ENCODE assay signal across 17 cellular contexts in genomic region chr22:49800408-49801238, GRCh38. TPM values are rescaled to one million over a fixed set of nuclear protein-coding genes. Genes with fewer than 3 reads are reported as not detected.
DNase-seq lines count a peak whose midpoint lies in the region; ATAC-seq, FAIRE-seq and TF ChIP-seq lines count a peak whose summit lies in the region.
"Had no signal": no experiment of that assay in that cellular context is flagged by ENCODE, and none has a peak within 500 bp of the region (broad histone marks: within the 10 kb centered on the region; RNA-seq: fewer than 3 reads in every experiment).

No MANE protein-coding gene starts in this region.

- H3K9me3 Mint-ChIP-seq in activated naive CD4-positive, alpha-beta T cell treated with anti-CD3 and anti-CD28 coated beads, Interleukin-2, amount 50 U/mL, for 24 hours = no peaks in the 10 kb centered on the region
- no peaks in the 10 kb centered on the region for H3K9me3 Mint-ChIP-seq in activated naive CD4-positive, alpha-beta T cell treated with anti-CD3 and anti-CD28 coated beads for 36 hours
- H3K9me3 Mint-ChIP-seq in stimulated activated naive B cell treated with anti-CD40 and anti-IgM and Interleukin-4, amounts not matched to agents 10 μg/mL and 1 μg/mL and 100 μg/mL, for 72 hours = no peaks in the 10 kb centered on the region
- H3K9me3 Mint-ChIP-seq in T-cell = no peaks in the 10 kb centered on the region
- H3K9me3 Mint-ChIP-seq: CD8-positive, alpha-beta memory T cell had no signal

- WGBS in H1 (ENCODE audit: extremely low coverage in 1 of 2, insufficient coverage in 1 of 2, insufficient read length in 1 of 2, insufficient replicate concordance in 2 of 2, low coverage in 1 of 2, low lambda C conversion rate in 2 of 2, missing lambda C conversion rate in 1 of 2), 2 experiments = 86% methylated on average over 28 of the region's 29 CpGs; no CpG with 5 or more reads in 1 of the 2 experiments

- H2BK5ac ChIP-seq in H1 (ENCODE audit: low read depth, low read length) = no peak overlapping the region

- no peak overlapping the region for H4K8ac ChIP-seq in H1 (ENCODE audit: extremely low read depth, insufficient read depth, low read length)

- H3K9me3 ChIP-seq in H1 (ENCODE audit: insufficient read depth in 2 of 2, low read depth in 1 of 2, low read length in 1 of 2) (no peaks in the 10 kb centered on the region), lower lobe of right lung (no peaks in the 10 kb centered on the region)
- H3K9me3 ChIP-seq: thoracic aorta had no signal

- POLR2A ChIA-PET in H1 (lab: Charles Lee; ENCODE audit: partially characterized antibody) (interaction anchor here (0.7 kb wide), 1 partner anchor 308 kb away, joined by 3 read pairs; no protein-coding TSS in a partner anchor), T-cell (lab: Charles Lee) (no interaction called here)

- H2AK5ac ChIP-seq in H1 (ENCODE audit: low read depth, low read length) = no peak overlapping the region

- no peak overlapping the region for H3K27ac ChIP-seq in H1 (ENCODE audit: low read depth, low read length)
- H3K27ac ChIP-seq in lower lobe of right lung = peak overlapping the region; percentile 78
- H3K27ac ChIP-seq: thoracic aorta had no signal

- no peak overlapping the region for H2BK15ac ChIP-seq in H1 (ENCODE audit: low read length)

- no peak overlapping the region for H2AFZ ChIP-seq in H1 (ENCODE audit: low read length)

- H3K56ac ChIP-seq in H1 (replicated peaks; ENCODE audit: insufficient read length, low read depth, low read length) = no peak overlapping the region

- TF ChIP-seq EP300 in H1 (IDR thresholded peaks at IDR 0.05; ENCODE audit: borderline replicate concordance in 1 of 2, low read depth in 2 of 2, low read length in 2 of 2) = no peak

- peaks cover 3 to 75% of the 10 kb centered on the region in 2 experiments; a peak in 3 of 4 replicates for H3K79me2 ChIP-seq in H1 (ENCODE audit: control insufficient read depth in 1 of 2, insufficient read depth in 2 of 2, low read length in 2 of 2)

- peak; percentile 15 to 29; a peak in 2 of 4 replicates for TF ChIP-seq RAD21 in H1 (IDR thresholded peaks at IDR 0.05 in 1 of 2, conservative IDR thresholded peaks at IDR 0.05 in 1 of 2; ENCODE audit: low read depth in 2 of 2, low read length in 2 of 2)

- no peak for FAIRE-seq in H1 (lab: Jason Lieb, UNC)

- no peaks in the 10 kb centered on the region for H3K23me2 ChIP-seq in H1 (ENCODE audit: low read depth, low read length)

- H2BK20ac ChIP-seq in H1 (ENCODE audit: low read length) = no peak overlapping the region

- H4K5ac ChIP-seq in H1 (ENCODE audit: insufficient read length, low read depth, low read length) = no peak overlapping the region

- peak overlapping the region; percentile 65 for H3K27ac Mint-ChIP-seq in activated naive CD4-positive, alpha-beta T cell treated with anti-CD3 and anti-CD28 coated beads, Interleukin-2, amount 50 U/mL, for 24 hours
- no peak overlapping the region for H3K27ac Mint-ChIP-seq in activated naive CD4-positive, alpha-beta T cell treated with anti-CD3 and anti-CD28 coated beads for 36 hours
- peak overlapping the region; percentile 42 for H3K27ac Mint-ChIP-seq in stimulated activated naive B cell treated with anti-CD40 and anti-IgM and Interleukin-4, amounts not matched to agents 10 μg/mL and 1 μg/mL and 100 μg/mL, for 72 hours
- peak overlapping the region in 1 of 2 donors; percentile 48 for H3K27ac Mint-ChIP-seq in T-cell

- no peak overlapping the region for H3K18ac ChIP-seq in H1 (ENCODE audit: extremely low read depth, low read length)

- ATAC-seq in lower lobe of right lung (peak; percentile 14 to 20), GM18873 (IDR thresholded peaks at IDR 0.05; ENCODE audit: low FRiP score, unreplicated experiment) (no peak), T-cell (replicated peaks in 1 of 4) (no peak)
- no peak for ATAC-seq in stimulated activated naive B cell treated with anti-CD40 and anti-IgM and Interleukin-4, amounts not matched to agents 10 μg/mL and 1 μg/mL and 100 μg/mL, for 72 hours (replicated peaks)

- H3K23ac ChIP-seq in H1 (ENCODE audit: insufficient read length) = no peak overlapping the region

- no peak for DNase-seq in activated naive CD4-positive, alpha-beta T cell treated with anti-CD3 and anti-CD28 coated beads for 36 hours
- no peak for DNase-seq in H1 (ENCODE audit: low read depth in 1 of 2, low spot score in 2 of 2)
- no peak for DNase-seq in lower lobe of right lung
- DNase-seq in stimulated activated naive B cell treated with anti-CD40 and anti-IgM and Interleukin-4, amounts not matched to agents 10 μg/mL and 1 μg/mL and 100 μg/mL, for 72 hours = no peak
- DNase-seq in anterior cingulate cortex (lab: John Stamatoyannopoulos, UW) = no peak
- DNase-seq in T-cell = no peak
- DNase-seq: activated CD4-positive, alpha-beta T cell treated with anti-CD3 and anti-CD28 coated beads, Interleukin-2, amount 50 U/mL, for 1 hour; activated T-cell treated with anti-CD3 and anti-CD28 coated beads, Interleukin-2, amount 50 U/mL, for 1 hour; CD8-positive, alpha-beta memory T cell; erythroblast; kidney glomerular epithelial cell; NCI-H146; NCI-H226; SHP77 had no signal

- no peak overlapping the region for H3K4ac ChIP-seq in H1 (replicated peaks; ENCODE audit: insufficient read length, low read depth, low read length)

- peaks cover 30% of the 10 kb centered on the region for H3K4me1 Mint-ChIP-seq in activated naive CD4-positive, alpha-beta T cell treated with anti-CD3 and anti-CD28 coated beads, Interleukin-2, amount 50 U/mL, for 24 hours
- H3K4me1 Mint-ChIP-seq in activated naive CD4-positive, alpha-beta T cell treated with anti-CD3 and anti-CD28 coated beads for 36 hours (ENCODE audit: low read depth) = peaks cover 27% of the 10 kb centered on the region
- peaks cover 15 to 31% of the 10 kb centered on the region in 2 donors for H3K4me1 Mint-ChIP-seq in stimulated activated naive B cell treated with anti-CD40 and anti-IgM and Interleukin-4, amounts not matched to agents 10 μg/mL and 1 μg/mL and 100 μg/mL, for 72 hours
- peaks cover 36 to 41% (median 39%) of the 10 kb centered on the region in 3 donors for H3K4me1 Mint-ChIP-seq in T-cell

- peaks cover 22% of the 10 kb centered on the region for H3K79me1 ChIP-seq in H1 (ENCODE audit: low read depth, low read length)

- H3K4me3 Mint-ChIP-seq in activated naive CD4-positive, alpha-beta T cell treated with anti-CD3 and anti-CD28 coated beads, Interleukin-2, amount 50 U/mL, for 24 hours = no peak overlapping the region
- H3K4me3 Mint-ChIP-seq in activated naive CD4-positive, alpha-beta T cell treated with anti-CD3 and anti-CD28 coated beads for 36 hours = no peak overlapping the region
- H3K4me3 Mint-ChIP-seq in stimulated activated naive B cell treated with anti-CD40 and anti-IgM and Interleukin-4, amounts not matched to agents 10 μg/mL and 1 μg/mL and 100 μg/mL, for 72 hours = no peak overlapping the region
- H3K4me3 Mint-ChIP-seq in T-cell = peak overlapping the region in 1 of 3 donors; percentile 20

- H3K4me3 ChIP-seq in H1 (ENCODE audit: extremely low read depth in 1 of 4, insufficient read depth in 2 of 4, low read depth in 3 of 4, low read length in 4 of 4) = no peak overlapping the region
- H3K4me3 ChIP-seq in lower lobe of right lung = no peak overlapping the region
- H3K4me3 ChIP-seq: thoracic aorta had no signal

- H3K36me3 ChIP-seq in H1 (ENCODE audit: control insufficient read depth in 2 of 4, insufficient read depth in 4 of 4, low read length in 3 of 4) (peaks cover 13 to 48% (median 21%) of the 10 kb centered on the region in 4 experiments; a peak in 7 of 8 replicates), lower lobe of right lung (peaks cover 79% of the 10 kb centered on the region)

- TF ChIP-seq CTCF in H1 (IDR thresholded peaks at IDR 0.05; ENCODE audit: control extremely low read depth in 1 of 3, insufficient read depth in 1 of 3, low read depth in 1 of 3, low read length in 3 of 3) (peak in 1 of 3 experiments; percentile 19; a peak in 1 of 4 replicates), lower lobe of right lung (IDR thresholded peaks at IDR 0.05) (no peak)

- H3K27me3 Mint-ChIP-seq in activated naive CD4-positive, alpha-beta T cell treated with anti-CD3 and anti-CD28 coated beads, Interleukin-2, amount 50 U/mL, for 24 hours = no peaks in the 10 kb centered on the region
- no peaks in the 10 kb centered on the region for H3K27me3 Mint-ChIP-seq in activated naive CD4-positive, alpha-beta T cell treated with anti-CD3 and anti-CD28 coated beads for 36 hours (ENCODE audit: low read depth)
- no peaks in the 10 kb centered on the region for H3K27me3 Mint-ChIP-seq in stimulated activated naive B cell treated with anti-CD40 and anti-IgM and Interleukin-4, amounts not matched to agents 10 μg/mL and 1 μg/mL and 100 μg/mL, for 72 hours
- H3K27me3 Mint-ChIP-seq in T-cell = no peaks in the 10 kb centered on the region

- intact Hi-C loops in activated naive CD4-positive, alpha-beta T cell treated with anti-CD3 and anti-CD28 coated beads for 36 hours (cut with micrococcal nuclease) = no loop called here
- intact Hi-C loops in lower lobe of right lung (cut with DNase I) = no loop called here

- H3K9ac ChIP-seq in H1 (replicated peaks in 1 of 4; ENCODE audit: extremely low read depth in 1 of 4, low read depth in 3 of 4, low read length in 3 of 4) = no peak overlapping the region

- no peak overlapping the region for H2BK120ac ChIP-seq in H1 (replicated peaks; ENCODE audit: low read depth, low read length)

- H3K36me3 Mint-ChIP-seq in activated naive CD4-positive, alpha-beta T cell treated with anti-CD3 and anti-CD28 coated beads, Interleukin-2, amount 50 U/mL, for 24 hours = no peaks in the 10 kb centered on the region
- peaks cover 15% of the 10 kb centered on the region for H3K36me3 Mint-ChIP-seq in activated naive CD4-positive, alpha-beta T cell treated with anti-CD3 and anti-CD28 coated beads for 36 hours (ENCODE audit: low read depth)
- peaks cover 47 to 50% of the 10 kb centered on the region in 2 donors for H3K36me3 Mint-ChIP-seq in stimulated activated naive B cell treated with anti-CD40 and anti-IgM and Interleukin-4, amounts not matched to agents 10 μg/mL and 1 μg/mL and 100 μg/mL, for 72 hours
- peaks cover 24% of the 10 kb centered on the region for H3K36me3 Mint-ChIP-seq in T-cell

- CTCF ChIA-PET in activated naive CD4-positive, alpha-beta T cell treated with anti-CD3 and anti-CD28 coated beads for 36 hours (lab: Charles Lee) = no interaction called here
- CTCF ChIA-PET in H1 (lab: Charles Lee; ENCODE audit: partially characterized antibody) (interaction anchor here (0.6 to 2.1 kb wide), 8 partner anchors 10 to 357 kb away, joined by 3 to 6 read pairs (median 3); no protein-coding TSS in a partner anchor), T-cell (lab: Charles Lee) (no interaction called here)

- H4K20me1 ChIP-seq in H1 (replicated peaks in 1 of 2; ENCODE audit: control insufficient read depth in 1 of 2, insufficient read depth in 2 of 2, low read length in 2 of 2) = peaks cover 36 to 39% of the 10 kb centered on the region in 2 experiments

- H3K4me1 ChIP-seq in H1 (replicated peaks in 1 of 4; ENCODE audit: control insufficient read depth in 3 of 4, insufficient read depth in 4 of 4, low read length in 3 of 4) (no peaks in the 10 kb centered on the region; a peak in 1 of 7 replicates), lower lobe of right lung (peaks cover 21% of the 10 kb centered on the region)

- H3K14ac ChIP-seq in H1 (ENCODE audit: insufficient read length) = no peak overlapping the region

- H3K4me2 ChIP-seq in H1 (ENCODE audit: insufficient read depth in 1 of 2, low read depth in 2 of 2, low read length in 2 of 2) = no peak overlapping the region

- no peaks in the 10 kb centered on the region for H3K27me3 ChIP-seq in H1 (replicated peaks in 1 of 4; ENCODE audit: control insufficient read depth in 3 of 4, extremely low read depth in 1 of 4, insufficient read depth in 3 of 4, low read length in 3 of 4)
- H3K27me3 ChIP-seq in lower lobe of right lung (ENCODE audit: low read depth) = no peaks in the 10 kb centered on the region

- 0 out of 2 replicates have a peak overlapping the region, but pooled peaks have one; percentile 27 for H2BK12ac ChIP-seq in H1 (ENCODE audit: low read depth, low read length)

- no peak for TF ChIP-seq POLR2A in H1 (IDR thresholded peaks at IDR 0.05; ENCODE audit: control extremely low read depth in 1 of 2, low read depth in 2 of 2, low read length in 2 of 2)

- H4K91ac ChIP-seq in H1 (replicated peaks; ENCODE audit: insufficient read length, low read length) = no peak overlapping the region

RNA-seq across cellular contexts. Expression of gene BRD1, which starts 27.1 kb away (rescaled TPM):
- 10 to 100 TPM; 26.0 to 27.0 TPM for total RNA-seq in activated naive CD4-positive, alpha-beta T cell treated with anti-CD3 and anti-CD28 coated beads for 36 hours
- 34.0 and 35.7 TPM in 2 replicates for total RNA-seq in H1 (2021; fragmentation: NEBNext Ultra II Directional; extraction: Animal tissue kit (Norgen Biotek cat#: 25700))
- 6.8 and 11.4 TPM in 2 replicates for polyA plus RNA-seq in H1 (2011; rRNA removed)
- 9.0 TPM for polyA plus RNA-seq in H1 (2011; cell fraction: cytosol; rRNA removed)
- 27.1 TPM for polyA plus RNA-seq in H1 (2011; cell fraction: nucleus; rRNA removed)
- polyA plus RNA-seq in H1 (2012, experiment 1 of 2) = 19.0 to 25.1 TPM (median 23.0 TPM) in 4 replicates
- polyA plus RNA-seq in H1 (2012, experiment 2 of 2) = 15.0 TPM
- polyA plus RNA-seq in H1 (2013, experiment 1 of 2) = 13.9 TPM
- 13.1 TPM for polyA plus RNA-seq in H1 (2013, experiment 2 of 2)
- polyA minus RNA-seq in H1 (2011; rRNA and poly(A)+ RNA removed) = 10.0 and 12.5 TPM in 2 replicates
- polyA minus RNA-seq in H1 (2011; cell fraction: cytosol; rRNA and poly(A)+ RNA removed) = 20.6 TPM
- 24.8 TPM for polyA minus RNA-seq in H1 (2011; cell fraction: nucleus; rRNA and poly(A)+ RNA removed)
- total RNA-seq in lower lobe of right lung (37.4 TPM), T-cell (100 to 1,000 TPM in 2 of 5 donors, 10 to 100 TPM in 3; 86.4 to 140 (median 92.9) TPM)

RNA-seq across cellular contexts. Expression of gene ZBED4, which starts 53.0 kb away (rescaled TPM):
- total RNA-seq in activated naive CD4-positive, alpha-beta T cell treated with anti-CD3 and anti-CD28 coated beads for 36 hours = 10 to 100 TPM; 13.0 to 13.1 TPM
- total RNA-seq in H1 (2021; fragmentation: NEBNext Ultra II Directional; extraction: Animal tissue kit (Norgen Biotek cat#: 25700)) = 28.3 TPM in 2 replicates
- 11.0 and 14.5 TPM in 2 replicates for polyA plus RNA-seq in H1 (2011; rRNA removed)
- polyA plus RNA-seq in H1 (2011; cell fraction: cytosol; rRNA removed) = 10.6 TPM
- 15.8 TPM for polyA plus RNA-seq in H1 (2011; cell fraction: nucleus; rRNA removed)
- 15.1 to 18.5 TPM (median 17.5 TPM) in 4 replicates for polyA plus RNA-seq in H1 (2012, experiment 1 of 2)
- polyA plus RNA-seq in H1 (2012, experiment 2 of 2) = 7.3 TPM
- 14.2 TPM for polyA plus RNA-seq in H1 (2013, experiment 1 of 2)
- polyA plus RNA-seq in H1 (2013, experiment 2 of 2) = 14.2 TPM
- polyA minus RNA-seq in H1 (2011; rRNA and poly(A)+ RNA removed) = 12.9 and 14.6 TPM in 2 replicates
- polyA minus RNA-seq in H1 (2011; cell fraction: cytosol; rRNA and poly(A)+ RNA removed) = 16.2 TPM
- 14.9 TPM for polyA minus RNA-seq in H1 (2011; cell fraction: nucleus; rRNA and poly(A)+ RNA removed)
- total RNA-seq in lower lobe of right lung (12.7 TPM), T-cell (10 to 100 TPM; 16.7 to 19.5 (median 18.3) TPM)

Comparison
In these comparisons a context has a peak if more than half of its experiments do, and no peak if none do; other contexts are left out.
1. ATAC-seq: peak in lower lobe of right lung (2 of 2); none in stimulated activated naive B cell treated with anti-CD40 and anti-IgM and Interleukin-4, amounts not matched to agents 10 μg/mL and 1 μg/mL and 100 μg/mL, for 72 hours (0 of 2), GM18873 (single experiment) and T-cell (0 of 4).